ENCODE assay signal across 8 cellular contexts in genomic region chr4:143514432-143514831, GRCh38. TPM values are rescaled to one million over a fixed set of nuclear protein-coding genes. Genes with fewer than 3 reads are reported as not detected.
DNase-seq lines count a peak whose midpoint lies in the region; ATAC-seq and TF ChIP-seq lines count a peak whose summit lies in the region.

No MANE protein-coding gene starts in this region.

- H3K4me1 ChIP-seq in aorta (ENCODE audit: control insufficient read depth in 1 of 2, insufficient read depth in 2 of 2, low read length in 2 of 2): peaks cover 0 to 3% of the 10 kb centered on the region in 2 donors

- peaks cover 38% of the 10 kb centered on the region for H3K4me1 Mint-ChIP-seq in activated naive CD4-positive, alpha-beta T cell treated with anti-CD3 and anti-CD28 coated beads for 36 hours (ENCODE audit: low read depth)
- H3K4me1 Mint-ChIP-seq in neural crest cell: peaks cover 34% of the 10 kb centered on the region

- H3K27me3 ChIP-seq in aorta (ENCODE audit: control insufficient read depth in 1 of 2, insufficient read depth in 2 of 2, low read length in 1 of 2): no peaks in the 10 kb centered on the region

- in situ Hi-C loops in ACHN (cut with HindIII; ENCODE audit: low pct_ligation_motif_present, low pct_unique_long_range_greater_than_20kb, low sequenced_read_pairs) (no loop called here), GM13976 (cut with MboI; ENCODE audit: low sequenced_read_pairs, unreplicated experiment) (no loop called here)

- peak; percentile 52 for DNase-seq in ACHN
- peak; percentile 11 for DNase-seq in GM13976 (ENCODE audit: low spot score)
- DNase-seq in NCI-H510A treated with DMSO at 0.1 percent for 48 hours (lab: John Stamatoyannopoulos, UW): peak; percentile 23
- peak; percentile 18 for DNase-seq in activated naive CD4-positive, alpha-beta T cell treated with anti-CD3 and anti-CD28 coated beads for 36 hours
- DNase-seq in foreskin melanocyte: peak; percentile 23
- DNase-seq in neural crest cell (ENCODE audit: low read depth, low spot score): peak; percentile 49
- DNase-seq in aorta: peak; percentile 64 to 79

- 0% methylated on average over 18 of the region's 18 CpGs for WGBS in aorta, 2 donors

- H3K9me3 ChIP-seq in aorta (ENCODE audit: control insufficient read depth, low read length): no peaks in the 10 kb centered on the region

- TF ChIP-seq CTCF in GM13976 (IDR thresholded peaks at IDR 0.05; ENCODE audit: borderline replicate concordance, control extremely low read depth, extremely low read depth, insufficient read depth, missing control alignments) (no peak), neural crest cell (conservative IDR thresholded peaks at IDR 0.05) (no peak)

- CTCF ChIA-PET in activated naive CD4-positive, alpha-beta T cell treated with anti-CD3 and anti-CD28 coated beads for 36 hours (lab: Charles Lee): interaction anchor here (1.0 to 2.0 kb wide), 2 partner anchors 17 to 44 kb away, joined by 3 to 5 read pairs; no protein-coding TSS in a partner anchor

- peaks cover 27% of the 10 kb centered on the region for H3K36me3 Mint-ChIP-seq in activated naive CD4-positive, alpha-beta T cell treated with anti-CD3 and anti-CD28 coated beads for 36 hours (ENCODE audit: low read depth)
- H3K36me3 Mint-ChIP-seq in neural crest cell (ENCODE audit: low read depth): peaks cover 13% of the 10 kb centered on the region

- H3K4me3 ChIP-seq in aorta (ENCODE audit: low read length in 2 of 2): peak overlapping the region; percentile 36 to 63

- H3K9me3 Mint-ChIP-seq in activated naive CD4-positive, alpha-beta T cell treated with anti-CD3 and anti-CD28 coated beads for 36 hours: no peaks in the 10 kb centered on the region
- no peaks in the 10 kb centered on the region for H3K9me3 Mint-ChIP-seq in neural crest cell

- H3K27me3 Mint-ChIP-seq in activated naive CD4-positive, alpha-beta T cell treated with anti-CD3 and anti-CD28 coated beads for 36 hours (ENCODE audit: low read depth): no peaks in the 10 kb centered on the region
- H3K27me3 Mint-ChIP-seq in neural crest cell (ENCODE audit: low read depth): peaks cover 10% of the 10 kb centered on the region

- peak overlapping the region; percentile 97 for H3K27ac Mint-ChIP-seq in activated naive CD4-positive, alpha-beta T cell treated with anti-CD3 and anti-CD28 coated beads for 36 hours
- peak overlapping the region; percentile 99 for H3K27ac Mint-ChIP-seq in neural crest cell (ENCODE audit: unreplicated experiment)

- intact Hi-C loops in activated naive CD4-positive, alpha-beta T cell treated with anti-CD3 and anti-CD28 coated beads for 36 hours (cut with micrococcal nuclease): loop anchor here (5.0 to 10.0 kb wide), 4 partner anchors 817 to 1140 kb away; no protein-coding TSS in a partner anchor
- intact Hi-C loops in aorta (cut with DNase I): no loop called here

- no peaks in the 10 kb centered on the region for H3K36me3 ChIP-seq in aorta (ENCODE audit: control insufficient read depth in 1 of 2, insufficient read depth in 2 of 2, low read length in 1 of 2)

- H3K4me3 Mint-ChIP-seq in activated naive CD4-positive, alpha-beta T cell treated with anti-CD3 and anti-CD28 coated beads for 36 hours: peak overlapping the region; percentile 96
- H3K4me3 Mint-ChIP-seq in neural crest cell: peak overlapping the region; percentile 99

- H3K27ac ChIP-seq in aorta (ENCODE audit: low read depth in 1 of 2, low read length in 2 of 2): peak overlapping the region; percentile 90 to 94

- ATAC-seq in aorta (ENCODE audit: low FRiP score) (peak; percentile 52), esophagus mucosa (no peak)

RNA-seq across cellular contexts. Expression of gene SMARCA5, which starts 0.9 kb away (rescaled TPM):
- 10 to 100 TPM; 62.4 to 63.5 TPM for total RNA-seq in activated naive CD4-positive, alpha-beta T cell treated with anti-CD3 and anti-CD28 coated beads for 36 hours
- total RNA-seq in neural crest cell: 102 and 104 TPM in 2 replicates
- 10 to 100 TPM; 39.0 to 43.3 TPM for total RNA-seq in aorta
- 10 to 100 TPM; 12.5 to 15.8 TPM for polyA plus RNA-seq in aorta
- 17.9 TPM for total RNA-seq in esophagus mucosa

Comparison
In these comparisons a context has a peak if more than half of its experiments do, and no peak if none do; other contexts are left out.
1. DNase-seq: peak in every context shown above with its lines; median percentile 72 in aorta; 52 in ACHN; 49 in neural crest cell; 23 in NCI-H510A treated with DMSO at 0.1 percent for 48 hours; 23 in foreskin melanocyte; 18 in activated naive CD4-positive, alpha-beta T cell treated with anti-CD3 and anti-CD28 coated beads for 36 hours; 11 in GM13976.